ENCODE assay signal across 18 cellular contexts in genomic region chr5:98605010-98605425, GRCh38.
DNase-seq lines count a peak whose midpoint lies in the region; ATAC-seq and TF ChIP-seq lines count a peak whose summit lies in the region.
"Had no signal": no experiment of that assay in that cellular context is flagged by ENCODE, and none has a peak within 500 bp of the region (broad histone marks: within the 10 kb centered on the region; RNA-seq: fewer than 3 reads in every experiment).

No MANE protein-coding gene starts in this region.

- no peak for ATAC-seq in left cardiac atrium
- ATAC-seq: Panc1, WTC11 had no signal

- H3K27ac ChIP-seq in right atrium auricular region = no peak overlapping the region
- H3K27ac ChIP-seq: 22Rv1, C4-2B, transverse colon had no signal

- TF ChIP-seq CTCF in astrocyte of the cerebellum (IDR thresholded peaks at IDR 0.05; ENCODE audit: low read depth, low read length, missing control alignments) = no peak
- no peak for TF ChIP-seq CTCF in right atrium auricular region (IDR thresholded peaks at IDR 0.05)

- no peaks in the 10 kb centered on the region for H3K36me3 ChIP-seq in right atrium auricular region
- H3K36me3 ChIP-seq: transverse colon had no signal

- intact Hi-C loops in left cardiac atrium (cut with DNase I) = no loop called here

- H3K4me3 ChIP-seq in astrocyte of the cerebellum (ENCODE audit: low read depth, low read length) (no peak overlapping the region), right atrium auricular region (no peak overlapping the region)
- H3K4me3 ChIP-seq: transverse colon had no signal

- H3K9me3 ChIP-seq in right atrium auricular region = no peaks in the 10 kb centered on the region
- H3K9me3 ChIP-seq: transverse colon had no signal

- H3K4me1 ChIP-seq in right atrium auricular region = no peaks in the 10 kb centered on the region
- H3K4me1 ChIP-seq: transverse colon had no signal

- no peaks in the 10 kb centered on the region for H3K27me3 ChIP-seq in right atrium auricular region
- H3K27me3 ChIP-seq: transverse colon had no signal

- DNase-seq in DMS53 (lab: John Stamatoyannopoulos, UW) (peak; percentile 71), DMS53 treated with DMSO at 0.1 percent for 48 hours (lab: John Stamatoyannopoulos, UW; ENCODE audit: unreplicated experiment) (no peak), astrocyte of the cerebellum (ENCODE audit: low read depth) (peak; percentile 39), lung microvascular endothelial cell (ENCODE audit: low read depth in 2 of 2) (peak; percentile 8 to 78), right atrium auricular region (ENCODE audit: low spot score) (no peak), LoVo (ENCODE audit: low spot score) (no peak), left cardiac atrium (no peak)
- DNase-seq in effector CD8-positive, alpha-beta T cell (lab: John Stamatoyannopoulos, UW) = no peak
- DNase-seq: activated naive CD4-positive, alpha-beta T cell treated with anti-CD3 and anti-CD28 coated beads, Interleukin-2, amount 10 ng/mL, durations not matched to agents 7 days and 5 days; islet precursor cell; MV-4-11; NCI-H446 treated with DMSO at 0.1 percent for 48 hours; stimulated activated CD4-positive, alpha-beta T cell treated with anti-CD3 and anti-CD28 coated beads, Interleukin-4, amount 100 ng/mL, for 1 hour; transverse colon had no signal

- in situ Hi-C loops in astrocyte of the cerebellum (cut with HindIII; ENCODE audit: low sequenced_read_pairs) = no loop called here

Comparison
In these comparisons a context has a peak if more than half of its experiments do, and no peak if none do; other contexts are left out.
1. DNase-seq: peak in DMS53 (single experiment), astrocyte of the cerebellum (single experiment) and lung microvascular endothelial cell (2 of 2); none in DMS53 treated with DMSO at 0.1 percent for 48 hours (single experiment), right atrium auricular region (single experiment), effector CD8-positive, alpha-beta T cell (single experiment), LoVo (single experiment) and left cardiac atrium (single experiment).